Comparison of ENCODE assay signal across 1 cellular context in genomic region chr14:102094101-102094500, GRCh38.
TF ChIP-seq lines count a peak whose summit lies in the region.

No MANE protein-coding gene starts in this region.

TF ChIP-seq in K562, 482 proteins besides CTCF, POLR2A, EP300 and RAD21 (continued from another document):
- TF ChIP-seq NFIC (IDR thresholded peaks at IDR 0.05) (peak; percentile 40), ESRRA (IDR thresholded peaks at IDR 0.05; ENCODE audit: borderline replicate concordance, low read depth) (no peak), VEZF1 (CRISPR knock-in tag; IDR thresholded peaks at IDR 0.05) (peak; percentile 31; the same call in 1 of the 2 replicates), ZBTB2 (IDR thresholded peaks at IDR 0.05) (0 out of 2 replicates have a peak, but pooled peaks have one; percentile 25), ARNT (IDR thresholded peaks at IDR 0.05) (no peak)
